Comparison of ENCODE assay signal across 9 cellular contexts in the genomic region with DNA sequence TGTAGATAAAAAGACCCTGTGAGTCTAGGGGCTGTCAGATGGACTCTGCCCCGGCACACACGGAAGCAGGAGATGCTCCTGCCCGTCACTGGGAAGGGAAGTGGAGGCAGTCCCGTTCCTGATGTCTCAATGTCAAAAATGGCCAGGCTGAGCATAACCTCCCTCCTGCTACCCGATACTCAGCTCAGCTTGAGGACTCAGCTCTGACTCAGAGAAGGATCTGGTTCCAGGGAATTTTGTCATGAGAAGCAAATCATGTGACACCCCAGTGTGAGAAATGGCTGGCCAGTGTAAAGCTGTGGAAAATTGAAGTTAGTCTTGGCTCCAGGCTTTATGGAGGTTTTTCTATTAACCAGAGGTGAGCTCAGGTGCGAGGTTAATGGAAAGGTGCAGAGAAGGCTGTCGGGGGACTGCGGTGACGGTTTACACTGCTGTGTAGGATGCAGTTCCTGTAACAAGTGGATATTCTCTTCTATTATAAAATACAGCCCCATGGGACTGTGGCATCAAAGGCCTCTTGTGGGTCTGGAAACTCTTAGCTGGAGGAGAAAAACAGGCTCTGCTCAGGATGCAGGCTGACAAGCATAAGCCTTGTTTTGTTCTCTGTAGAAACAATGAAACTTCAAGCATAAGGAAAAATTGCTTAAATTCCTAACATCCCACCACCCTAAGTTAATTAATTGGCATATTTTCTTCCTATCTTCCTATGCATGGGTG. TPM values are rescaled to one million over a fixed set of nuclear protein-coding genes. Genes with fewer than 3 reads are reported as not detected.
DNase-seq lines count a peak whose midpoint lies in the region; ATAC-seq and TF ChIP-seq lines count a peak whose summit lies in the region.
"Had no signal": no experiment of that assay in that cellular context is flagged by ENCODE, and none has a peak within 500 bp of the region (broad histone marks: within the 10 kb centered on the region; RNA-seq: fewer than 3 reads in every experiment).

No MANE protein-coding gene starts in this region.

- DNase-seq in GM03348 (ENCODE audit: low spot score) (peak; percentile 92), SJCRH30 (peak; percentile 40 to 65), sciatic nerve (ENCODE audit: low spot score) (no peak), NCI-H1105 treated with DMSO at 0.1 percent for 48 hours (lab: John Stamatoyannopoulos, UW) (no peak)
- DNase-seq in activated CD8-positive, alpha-beta memory T cell treated with anti-CD3 and anti-CD28 coated beads, Interleukin-2, amount 10 ng/mL, durations not matched to agents 7 days and 5 days, result no peak
- DNase-seq in activated T-cell treated with anti-CD3 and anti-CD28 coated beads, Interleukin-2, amount 50 U/mL, for 72 hours, result no peak

- H3K4me3 ChIP-seq in SJCRH30, result no peak overlapping the region
- no peak overlapping the region for H3K4me3 ChIP-seq in gastroesophageal sphincter

- H3K9me3 ChIP-seq in SJCRH30 (replicated peaks) (no peaks in the 10 kb centered on the region), gastroesophageal sphincter (no peaks in the 10 kb centered on the region)

- intact Hi-C loops in sciatic nerve (cut with DNase I), result no loop called here

- no peak overlapping the region for H3K27ac Mint-ChIP-seq in activated CD8-positive, alpha-beta memory T cell treated with anti-CD3 and anti-CD28 coated beads, Interleukin-2, amount 10 ng/mL, durations not matched to agents 7 days and 5 days
- no peak overlapping the region for H3K27ac Mint-ChIP-seq in activated T-cell treated with anti-CD3 and anti-CD28 coated beads, Interleukin-2, amount 50 U/mL, for 72 hours
- H3K27ac Mint-ChIP-seq: activated naive CD8-positive, alpha-beta T cell had no signal

- H3K4me3 Mint-ChIP-seq in activated CD8-positive, alpha-beta memory T cell treated with anti-CD3 and anti-CD28 coated beads, Interleukin-2, amount 10 ng/mL, durations not matched to agents 7 days and 5 days, result no peak overlapping the region
- no peak overlapping the region for H3K4me3 Mint-ChIP-seq in activated T-cell treated with anti-CD3 and anti-CD28 coated beads, Interleukin-2, amount 50 U/mL, for 72 hours
- H3K4me3 Mint-ChIP-seq: activated naive CD8-positive, alpha-beta T cell had no signal

- no peaks in the 10 kb centered on the region for H3K27me3 Mint-ChIP-seq in activated CD8-positive, alpha-beta memory T cell treated with anti-CD3 and anti-CD28 coated beads, Interleukin-2, amount 10 ng/mL, durations not matched to agents 7 days and 5 days
- H3K27me3 Mint-ChIP-seq in activated T-cell treated with anti-CD3 and anti-CD28 coated beads, Interleukin-2, amount 50 U/mL, for 72 hours (ENCODE audit: low read depth), result peaks cover 7% of the 10 kb centered on the region

- H3K27me3 ChIP-seq in SJCRH30 (no peaks in the 10 kb centered on the region), gastroesophageal sphincter (peaks cover 7% of the 10 kb centered on the region)

- peak; percentile 93 for ATAC-seq in gastroesophageal sphincter
- peak; percentile 94 for ATAC-seq in sciatic nerve
- ATAC-seq in activated CD8-positive, alpha-beta memory T cell treated with anti-CD3 and anti-CD28 coated beads, Interleukin-2, amount 10 ng/mL, durations not matched to agents 7 days and 5 days, result no peak
- ATAC-seq in activated T-cell treated with anti-CD3 and anti-CD28 coated beads, Interleukin-2, amount 50 U/mL, for 72 hours (replicated peaks in 1 of 2), result no peak
- no peak for ATAC-seq in GM21515 (IDR thresholded peaks at IDR 0.05; ENCODE audit: unreplicated experiment)

- H3K36me3 Mint-ChIP-seq in activated CD8-positive, alpha-beta memory T cell treated with anti-CD3 and anti-CD28 coated beads, Interleukin-2, amount 10 ng/mL, durations not matched to agents 7 days and 5 days, result no peaks in the 10 kb centered on the region
- H3K36me3 Mint-ChIP-seq in activated T-cell treated with anti-CD3 and anti-CD28 coated beads, Interleukin-2, amount 50 U/mL, for 72 hours (ENCODE audit: insufficient read depth in 2 of 2), result no peaks in the 10 kb centered on the region
- H3K36me3 Mint-ChIP-seq: activated naive CD8-positive, alpha-beta T cell had no signal

- H3K36me3 ChIP-seq in SJCRH30 (no peaks in the 10 kb centered on the region), gastroesophageal sphincter (no peaks in the 10 kb centered on the region)

- TF ChIP-seq POLR2A in gastroesophageal sphincter (IDR thresholded peaks at IDR 0.05), result no peak

- no peaks in the 10 kb centered on the region for H3K4me1 ChIP-seq in SJCRH30
- peaks cover 0 to 14% (median 0%) of the 10 kb centered on the region in 3 donors for H3K4me1 ChIP-seq in gastroesophageal sphincter

- no peak for TF ChIP-seq CTCF in gastroesophageal sphincter (IDR thresholded peaks at IDR 0.05)

- no peak overlapping the region for H3K27ac ChIP-seq in SJCRH30
- H3K27ac ChIP-seq in gastroesophageal sphincter, result peak overlapping the region in 3 of 4 donors; percentile 13 to 63 (median 56)

- no peak for TF ChIP-seq EP300 in gastroesophageal sphincter (IDR thresholded peaks at IDR 0.05)

- H3K4me1 Mint-ChIP-seq in activated CD8-positive, alpha-beta memory T cell treated with anti-CD3 and anti-CD28 coated beads, Interleukin-2, amount 10 ng/mL, durations not matched to agents 7 days and 5 days, result no peaks in the 10 kb centered on the region
- no peaks in the 10 kb centered on the region for H3K4me1 Mint-ChIP-seq in activated T-cell treated with anti-CD3 and anti-CD28 coated beads, Interleukin-2, amount 50 U/mL, for 72 hours (ENCODE audit: low read depth)

- CTCF ChIA-PET in activated CD8-positive, alpha-beta memory T cell treated with anti-CD3 and anti-CD28 coated beads, Interleukin-2, amount 10 ng/mL, durations not matched to agents 7 days and 5 days (lab: Charles Lee), result no interaction called here

- WGBS in gastroesophageal sphincter (ENCODE audit: low coverage in 1 of 2), 2 donors, result 35 to 48% methylated on average over 7 to 9 of the region's 9 CpGs

- no peaks in the 10 kb centered on the region for H3K9me3 Mint-ChIP-seq in activated CD8-positive, alpha-beta memory T cell treated with anti-CD3 and anti-CD28 coated beads, Interleukin-2, amount 10 ng/mL, durations not matched to agents 7 days and 5 days (ENCODE audit: low read depth)
- no peaks in the 10 kb centered on the region for H3K9me3 Mint-ChIP-seq in activated T-cell treated with anti-CD3 and anti-CD28 coated beads, Interleukin-2, amount 50 U/mL, for 72 hours

RNA-seq across cellular contexts. Expression of a gene that starts 24.7 kb away (rescaled TPM):
- total RNA-seq in SJCRH30 (2014; rRNA removed; shearing (Covaris generic)), result 24.6 and 27.8 TPM in 2 replicates
- 10 to 100 TPM; 33.7 to 55.2 (median 37.5) TPM for total RNA-seq in gastroesophageal sphincter
- total RNA-seq in sciatic nerve, result 62.9 TPM
- total RNA-seq in activated CD8-positive, alpha-beta memory T cell treated with anti-CD3 and anti-CD28 coated beads, Interleukin-2, amount 10 ng/mL, durations not matched to agents 7 days and 5 days, result 1 to 10 TPM in 1 of 2 experiments, under 1 TPM in 1; 0.75 to 1.8 TPM
- total RNA-seq in activated T-cell treated with anti-CD3 and anti-CD28 coated beads, Interleukin-2, amount 50 U/mL, for 72 hours, result 1 to 10 TPM in 1 of 2 donors, under 1 TPM in 1; 0.74 to 2.9 TPM

Comparison
In these comparisons a context has a peak if more than half of its experiments do, and no peak if none do; other contexts are left out.
1. DNase-seq: peak in GM03348 (single experiment) and SJCRH30 (2 of 2); none in sciatic nerve (single experiment), NCI-H1105 treated with DMSO at 0.1 percent for 48 hours (single experiment), activated CD8-positive, alpha-beta memory T cell treated with anti-CD3 and anti-CD28 coated beads, Interleukin-2, amount 10 ng/mL, durations not matched to agents 7 days and 5 days (single experiment) and activated T-cell treated with anti-CD3 and anti-CD28 coated beads, Interleukin-2, amount 50 U/mL, for 72 hours (0 of 2).
2. ATAC-seq: peak in gastroesophageal sphincter (single experiment) and sciatic nerve (single experiment); none in activated CD8-positive, alpha-beta memory T cell treated with anti-CD3 and anti-CD28 coated beads, Interleukin-2, amount 10 ng/mL, durations not matched to agents 7 days and 5 days (single experiment), activated T-cell treated with anti-CD3 and anti-CD28 coated beads, Interleukin-2, amount 50 U/mL, for 72 hours (0 of 2) and GM21515 (single experiment).